ENCODE assay signal across 8 cellular contexts in genomic region chr7:27097686-27098492, GRCh38. TPM values are rescaled to one million over a fixed set of nuclear protein-coding genes. Genes with fewer than 3 reads are reported as not detected.
DNase-seq lines count a peak whose midpoint lies in the region; ATAC-seq and TF ChIP-seq lines count a peak whose summit lies in the region.

No MANE protein-coding gene starts in this region.

- H3K9ac ChIP-seq in SK-N-MC (ENCODE audit: insufficient read length): no peak overlapping the region

- H3K4me1 ChIP-seq in psoas muscle: peaks cover 12% of the 10 kb centered on the region

- no peaks in the 10 kb centered on the region for H3K27me3 ChIP-seq in psoas muscle (ENCODE audit: insufficient read depth in 3 of 3, low read length in 2 of 3)

- H3K36me3 ChIP-seq in SK-N-MC (ENCODE audit: insufficient read depth, low read length) (no peaks in the 10 kb centered on the region), psoas muscle (ENCODE audit: insufficient read depth in 1 of 2, low read depth in 1 of 2) (peaks cover 0 to 18% of the 10 kb centered on the region in 2 donors)

- intact Hi-C loops in psoas muscle (cut with DNase I): loop anchor here in 1 of 2 donors (2.0 kb wide), 1 partner anchor 233 kb away; the partner anchor contains the start of gene SKAP2

- TF ChIP-seq CTCF in fibroblast of mammary gland (conservative IDR thresholded peaks at IDR 0.05; ENCODE audit: control insufficient read depth, insufficient read depth, low read depth, low read length) (no peak), psoas muscle (IDR thresholded peaks at IDR 0.05) (no peak)

- H3K9me3 ChIP-seq in SK-N-MC (ENCODE audit: low read depth, low read length): no peaks in the 10 kb centered on the region
- H3K9me3 ChIP-seq in psoas muscle: no peaks in the 10 kb centered on the region

- H3K4me3 ChIP-seq in SK-N-MC: peak overlapping the region; percentile 34; the same call in 1 of the 2 replicates
- peak overlapping the region; percentile 93 for H3K4me3 ChIP-seq in fibroblast of mammary gland (ENCODE audit: control insufficient read depth, low read depth, low read length)
- H3K4me3 ChIP-seq in psoas muscle: peak overlapping the region; percentile 98

- no peak for ATAC-seq in psoas muscle
- no peak for ATAC-seq in HG02642 (IDR thresholded peaks at IDR 0.05; ENCODE audit: poor library complexity, unreplicated experiment)
- no peak for ATAC-seq in GM18502 (IDR thresholded peaks at IDR 0.05; ENCODE audit: poor library complexity, unreplicated experiment)
- ATAC-seq in GM19455 (IDR thresholded peaks at IDR 0.05; ENCODE audit: unreplicated experiment): no peak

- WGBS in psoas muscle, 3 donors: 54 to 59% (median 56%) methylated on average over 22 to 26 of the region's 26 CpGs

- DNase-seq in ELF-1 (ENCODE audit: low read depth, low spot score) (peak; percentile 69), SK-N-MC (ENCODE audit: low read depth, low spot score) (no peak), fibroblast of mammary gland (ENCODE audit: low read depth) (peak; percentile 63), psoas muscle (peak in 1 of 2 donors; percentile 46), OCI-M2 (lab: John Stamatoyannopoulos, UW; ENCODE audit: unreplicated experiment) (no peak)

- H3K27ac ChIP-seq in SK-N-MC (no peak overlapping the region), psoas muscle (peak overlapping the region; percentile 73)

RNA-seq across cellular contexts. Expression of gene HOXA1, which starts 2.1 kb away (rescaled TPM):
- total RNA-seq in psoas muscle: under 1 TPM in 2 of 4 donors, not detected in 2; 0.17 to 0.21 TPM
- polyA plus RNA-seq in psoas muscle: under 1 TPM; 0.03 to 0.22 (median 0.22) TPM

RNA-seq across cellular contexts. Expression of gene HOXA2, which starts 4.6 kb away (rescaled TPM):
- total RNA-seq in psoas muscle: 1 to 10 TPM in 1 of 4 donors, under 1 TPM in 3; 0.17 to 1.1 (median 0.53) TPM
- under 1 TPM; 0.23 to 0.42 (median 0.29) TPM for polyA plus RNA-seq in psoas muscle

RNA-seq across cellular contexts. Expression of gene HOXA4, which starts 32.7 kb away (rescaled TPM):
- 10 to 100 TPM in 2 of 4 donors, 1 to 10 TPM in 2; 7.2 to 11.5 (median 9.1) TPM for total RNA-seq in psoas muscle
- polyA plus RNA-seq in psoas muscle: 10 to 100 TPM in 2 of 3 donors, 1 to 10 TPM in 1; 6.8 to 20.8 (median 12.5) TPM

RNA-seq across cellular contexts. Expression of gene HOXA5, which starts 45.6 kb away (rescaled TPM):
- total RNA-seq in psoas muscle: 10 to 100 TPM in 1 of 4 donors, 1 to 10 TPM in 3; 4.7 to 18.8 (median 8.1) TPM
- 1 to 10 TPM; 2.6 to 7.6 (median 4.6) TPM for polyA plus RNA-seq in psoas muscle

RNA-seq across cellular contexts. Expression of gene HOXA6, which starts 49.7 kb away (rescaled TPM):
- total RNA-seq in psoas muscle: 1 to 10 TPM; 2.5 to 3.7 (median 3.1) TPM
- polyA plus RNA-seq in psoas muscle: 1 to 10 TPM in 2 of 3 donors, under 1 TPM in 1; 0.64 to 3.2 (median 1.5) TPM

Comparison
In these comparisons a context has a peak if more than half of its experiments do, and no peak if none do; other contexts are left out.
1. DNase-seq: peak in ELF-1 (single experiment) and fibroblast of mammary gland (single experiment); none in SK-N-MC (single experiment) and OCI-M2 (single experiment).
2. H3K4me3 ChIP-seq: peak in every context shown above with its lines; median percentile 98 in psoas muscle; 93 in fibroblast of mammary gland; 34 in SK-N-MC.